Comparison of ENCODE assay signal across 13 cellular contexts in genomic region chr17:63151981-63152523, GRCh38.
DNase-seq lines count a peak whose midpoint lies in the region; ATAC-seq lines count a peak whose summit lies in the region.
"Had no signal": no experiment of that assay in that cellular context is flagged by ENCODE, and none has a peak within 500 bp of the region (broad histone marks: within the 10 kb centered on the region; RNA-seq: fewer than 3 reads in every experiment).

No MANE protein-coding gene starts in this region.

- DNase-seq in NCI-H748 (lab: John Stamatoyannopoulos, UW; ENCODE audit: unreplicated experiment) (peak; percentile 27), NCI-H748 treated with DMSO at 0.1 percent for 48 hours (lab: John Stamatoyannopoulos, UW) (no peak), adipocyte (ENCODE audit: low read depth) (peak; percentile 56), iPS-NIHi11 (ENCODE audit: low spot score) (no peak)
- no peak for DNase-seq in activated effector memory CD4-positive, alpha-beta T cell treated with anti-CD3 and anti-CD28 coated beads, Interleukin-2, amount 50 U/mL, for 16 hours
- DNase-seq: activated CD8-positive, alpha-beta memory T cell treated with anti-CD3 and anti-CD28 coated beads, Interleukin-2, amount 10 ng/mL, durations not matched to agents 7 days and 5 days; NCI-H774; right cardiac atrium had no signal

- no peaks in the 10 kb centered on the region for H3K36me3 Mint-ChIP-seq in stimulated activated memory B cell treated with anti-CD40 and anti-IgM and Interleukin-4, amounts not matched to agents 10 μg/mL and 1 μg/mL and 100 μg/mL, for 72 hours
- H3K36me3 Mint-ChIP-seq: activated CD8-positive, alpha-beta memory T cell treated with anti-CD3 and anti-CD28 coated beads, Interleukin-2, amount 10 ng/mL, durations not matched to agents 7 days and 5 days had no signal

- peak overlapping the region; percentile 64 for H3K27ac Mint-ChIP-seq in stimulated activated memory B cell treated with anti-CD40 and anti-IgM and Interleukin-4, amounts not matched to agents 10 μg/mL and 1 μg/mL and 100 μg/mL, for 72 hours
- H3K27ac Mint-ChIP-seq: activated CD8-positive, alpha-beta memory T cell treated with anti-CD3 and anti-CD28 coated beads, Interleukin-2, amount 10 ng/mL, durations not matched to agents 7 days and 5 days had no signal

- H3K9me3 Mint-ChIP-seq in stimulated activated memory B cell treated with anti-CD40 and anti-IgM and Interleukin-4, amounts not matched to agents 10 μg/mL and 1 μg/mL and 100 μg/mL, for 72 hours, result no peaks in the 10 kb centered on the region

- peaks cover 22% of the 10 kb centered on the region for H3K4me1 Mint-ChIP-seq in stimulated activated memory B cell treated with anti-CD40 and anti-IgM and Interleukin-4, amounts not matched to agents 10 μg/mL and 1 μg/mL and 100 μg/mL, for 72 hours

- H3K27me3 Mint-ChIP-seq in stimulated activated memory B cell treated with anti-CD40 and anti-IgM and Interleukin-4, amounts not matched to agents 10 μg/mL and 1 μg/mL and 100 μg/mL, for 72 hours, result no peaks in the 10 kb centered on the region
- H3K27me3 Mint-ChIP-seq: activated CD8-positive, alpha-beta memory T cell treated with anti-CD3 and anti-CD28 coated beads, Interleukin-2, amount 10 ng/mL, durations not matched to agents 7 days and 5 days had no signal

- H3K9ac ChIP-seq in adipocyte (ENCODE audit: low read length), result no peak overlapping the region
- H3K9ac ChIP-seq in iPS-20b (ENCODE audit: low read depth, low read length), result peak overlapping the region; percentile 13; the same call in 1 of the 2 replicates

- H3K36me3 ChIP-seq in adipocyte (ENCODE audit: control insufficient read depth, insufficient read depth, low read length, severe bottlenecking) (no peaks in the 10 kb centered on the region), iPS-20b (ENCODE audit: insufficient read depth, low read depth, low read length) (no peaks in the 10 kb centered on the region)
- H3K36me3 ChIP-seq: ascending aorta, esophagus muscularis mucosa had no signal

- no peak for ATAC-seq in stimulated activated memory B cell treated with anti-CD40 and anti-IgM and Interleukin-4, amounts not matched to agents 10 μg/mL and 1 μg/mL and 100 μg/mL, for 72 hours
- no peak for ATAC-seq in HG03439 (IDR thresholded peaks at IDR 0.05; ENCODE audit: unreplicated experiment)
- ATAC-seq: activated CD8-positive, alpha-beta memory T cell treated with anti-CD3 and anti-CD28 coated beads, Interleukin-2, amount 10 ng/mL, durations not matched to agents 7 days and 5 days; right cardiac atrium had no signal

- H3K4me1 ChIP-seq in adipocyte (ENCODE audit: control insufficient read depth, insufficient read depth, low read length), result peaks cover 25% of the 10 kb centered on the region
- H3K4me1 ChIP-seq in iPS-20b (ENCODE audit: insufficient read depth, low read length), result peaks cover 31% of the 10 kb centered on the region
- H3K4me1 ChIP-seq: ascending aorta had no signal

- no peak overlapping the region for H3K27ac ChIP-seq in iPS-20b (ENCODE audit: low read length)
- H3K27ac ChIP-seq: ascending aorta had no signal

- H3K27me3 ChIP-seq in adipocyte (replicated peaks; ENCODE audit: control insufficient read depth, insufficient read depth, low read length) (no peaks in the 10 kb centered on the region), iPS-20b (ENCODE audit: insufficient read depth, low read length) (no peaks in the 10 kb centered on the region)
- H3K27me3 ChIP-seq: ascending aorta, esophagus muscularis mucosa had no signal

- H3K4me3 ChIP-seq in adipocyte (ENCODE audit: low read length), result peak overlapping the region; percentile 1
- H3K4me3 ChIP-seq in iPS-20b (ENCODE audit: low read length), result 0 out of 2 replicates have a peak overlapping the region, but pooled peaks have one; percentile 16
- H3K4me3 ChIP-seq: ascending aorta, esophagus muscularis mucosa had no signal

- H3K4me3 Mint-ChIP-seq in stimulated activated memory B cell treated with anti-CD40 and anti-IgM and Interleukin-4, amounts not matched to agents 10 μg/mL and 1 μg/mL and 100 μg/mL, for 72 hours, result no peak overlapping the region
- H3K4me3 Mint-ChIP-seq: activated CD8-positive, alpha-beta memory T cell treated with anti-CD3 and anti-CD28 coated beads, Interleukin-2, amount 10 ng/mL, durations not matched to agents 7 days and 5 days had no signal

- no peaks in the 10 kb centered on the region for H3K9me3 ChIP-seq in adipocyte (ENCODE audit: control insufficient read depth, low read length)
- no peaks in the 10 kb centered on the region for H3K9me3 ChIP-seq in iPS-20b (ENCODE audit: insufficient read depth, low read depth, low read length)
- H3K9me3 ChIP-seq: ascending aorta, esophagus muscularis mucosa had no signal

Comparison
In these comparisons a context has a peak if more than half of its experiments do, and no peak if none do; other contexts are left out.
1. DNase-seq: peak in NCI-H748 (single experiment) and adipocyte (single experiment); none in NCI-H748 treated with DMSO at 0.1 percent for 48 hours (single experiment), iPS-NIHi11 (single experiment) and activated effector memory CD4-positive, alpha-beta T cell treated with anti-CD3 and anti-CD28 coated beads, Interleukin-2, amount 50 U/mL, for 16 hours (single experiment).